15 cellular contexts compared by ENCODE assay signal in genomic region chr3:153350420-153350819, GRCh38.
DNase-seq lines count a peak whose midpoint lies in the region; ATAC-seq, FAIRE-seq and TF ChIP-seq lines count a peak whose summit lies in the region.
"Had no signal": no experiment of that assay in that cellular context is flagged by ENCODE, and none has a peak within 500 bp of the region (broad histone marks: within the 10 kb centered on the region; RNA-seq: fewer than 3 reads in every experiment).

No MANE protein-coding gene starts in this region.

- no peak overlapping the region for H3K9ac ChIP-seq in MM.1S (ENCODE audit: low read length)
- H3K9ac ChIP-seq in trophoblast cell (ENCODE audit: low read length): no peak overlapping the region

- no peak overlapping the region for H2BK120ac ChIP-seq in trophoblast cell (ENCODE audit: insufficient read depth, low read length, poor library complexity)

- ATAC-seq in pancreas (no peak), GM18519 (IDR thresholded peaks at IDR 0.05; ENCODE audit: low FRiP score, unreplicated experiment) (no peak)
- ATAC-seq: GM12878, K562, psoas muscle had no signal

- H2BK12ac ChIP-seq in trophoblast cell (ENCODE audit: low read length): no peak overlapping the region

- H2AK5ac ChIP-seq in trophoblast cell (ENCODE audit: low read length): no peak overlapping the region

- H3K23ac ChIP-seq in trophoblast cell (ENCODE audit: low read length): no peak overlapping the region

- H3K27ac ChIP-seq in MM.1S (ENCODE audit: low read length): no peak overlapping the region
- peak overlapping the region; percentile 66 for H3K27ac ChIP-seq in trophoblast cell (ENCODE audit: low read depth, low read length)
- no peak overlapping the region for H3K27ac ChIP-seq in pancreas
- H3K27ac ChIP-seq: psoas muscle had no signal

- intact Hi-C loops in pancreas (cut with DNase I) (no loop called here), head of caudate nucleus (cut with DNase I) (no loop called here)

- no peaks in the 10 kb centered on the region for H3F3A ChIP-seq in MM.1S (ENCODE audit: insufficient read depth, low read length)

- H2BK5ac ChIP-seq in trophoblast cell (ENCODE audit: low read depth, low read length, poor library complexity): no peak overlapping the region

- no peak overlapping the region for H3K14ac ChIP-seq in trophoblast cell (ENCODE audit: low read length)

- H4K8ac ChIP-seq in trophoblast cell (ENCODE audit: low read depth, low read length): no peak overlapping the region

- H3K79me1 ChIP-seq in trophoblast cell (ENCODE audit: low read length): peaks cover 11% of the 10 kb centered on the region

- H3K4me2 ChIP-seq in MM.1S (ENCODE audit: low read depth, low read length) (no peak overlapping the region), trophoblast cell (ENCODE audit: low read length) (no peak overlapping the region)

- no peaks in the 10 kb centered on the region for H3K36me3 ChIP-seq in MM.1S (replicated peaks; ENCODE audit: insufficient read depth, low read length)
- H3K36me3 ChIP-seq in trophoblast cell (ENCODE audit: control insufficient read depth in 1 of 2, insufficient read depth in 2 of 2, low read length in 2 of 2): no peaks in the 10 kb centered on the region
- no peaks in the 10 kb centered on the region for H3K36me3 ChIP-seq in pancreas

- no peak overlapping the region for H2AFZ ChIP-seq in MM.1S (ENCODE audit: low read length)
- H2AFZ ChIP-seq in trophoblast cell (ENCODE audit: insufficient read depth, low read length, poor library complexity): no peak overlapping the region

- no peak overlapping the region for H3K18ac ChIP-seq in trophoblast cell (ENCODE audit: low read length)

- DNase-seq in GM03348 (ENCODE audit: low spot score) (peak; percentile 68), MM.1S (peak; percentile 28), epithelial cell of esophagus (ENCODE audit: low read depth) (peak; percentile 50), trophoblast cell (peak; percentile 4 to 87), pancreas (no peak), HuH-7.5 (ENCODE audit: low spot score) (no peak), head of caudate nucleus (no peak)
- DNase-seq: activated CD4-positive, alpha-beta T cell treated with anti-CD3 and anti-CD28 coated beads, Interleukin-2, amount 50 U/mL, for 1 hour; activated naive CD4-positive, alpha-beta T cell treated with Interleukin-2 at 50 U/mL for 16 hours; glutamatergic neuron; NCI-H2081; psoas muscle had no signal

- H3K4me1 ChIP-seq in MM.1S (ENCODE audit: low read length) (no peaks in the 10 kb centered on the region), trophoblast cell (ENCODE audit: control insufficient read depth in 1 of 2, insufficient read depth in 2 of 2, low read length in 2 of 2) (peaks cover 4 to 5% of the 10 kb centered on the region in 2 experiments), pancreas (no peaks in the 10 kb centered on the region)
- H3K4me1 ChIP-seq: psoas muscle had no signal

- no peaks in the 10 kb centered on the region for H3K9me2 ChIP-seq in MM.1S (replicated peaks; ENCODE audit: insufficient read depth, low read length)

- H3K79me2 ChIP-seq in MM.1S (ENCODE audit: low read length): no peaks in the 10 kb centered on the region
- no peaks in the 10 kb centered on the region for H3K79me2 ChIP-seq in trophoblast cell (ENCODE audit: control insufficient read depth, insufficient read depth, low read length, poor library complexity)

- no peaks in the 10 kb centered on the region for H3K9me3 ChIP-seq in MM.1S (replicated peaks; ENCODE audit: insufficient read depth, low read length)
- no peaks in the 10 kb centered on the region for H3K9me3 ChIP-seq in trophoblast cell (ENCODE audit: insufficient read depth, low read depth, low read length)
- no peaks in the 10 kb centered on the region for H3K9me3 ChIP-seq in pancreas

- WGBS in trophoblast cell (ENCODE audit: extremely low coverage, insufficient coverage, insufficient read length): no CpG with 5 or more reads among the region's 2 CpGs
- 30 to 43% methylated on average over 2 of the region's 2 CpGs for WGBS in pancreas, 2 donors

- no peak overlapping the region for H4K91ac ChIP-seq in trophoblast cell (ENCODE audit: low read depth, low read length)

- no peaks in the 10 kb centered on the region for H4K20me1 ChIP-seq in MM.1S (ENCODE audit: insufficient read depth, low read length)

- no peak overlapping the region for H4K12ac ChIP-seq in trophoblast cell (ENCODE audit: low read depth, low read length)

- no peak overlapping the region for H3K4me3 ChIP-seq in MM.1S (ENCODE audit: low read length)
- H3K4me3 ChIP-seq in epithelial cell of esophagus (ENCODE audit: low read length): no peak overlapping the region
- H3K4me3 ChIP-seq in trophoblast cell (ENCODE audit: low read depth, low read length): no peak overlapping the region
- no peak overlapping the region for H3K4me3 ChIP-seq in pancreas
- H3K4me3 ChIP-seq: GM12878, K562, psoas muscle had no signal

- TF ChIP-seq CTCF in MM.1S (IDR thresholded peaks at IDR 0.05; ENCODE audit: low read length) (no peak), epithelial cell of esophagus (IDR thresholded peaks at IDR 0.05; ENCODE audit: insufficient read depth, low read depth, low read length, missing control alignments) (no peak), pancreas (IDR thresholded peaks at IDR 0.05) (no peak)

- no peaks in the 10 kb centered on the region for H3K27me3 ChIP-seq in MM.1S (replicated peaks; ENCODE audit: insufficient read depth, low read length)
- no peaks in the 10 kb centered on the region for H3K27me3 ChIP-seq in trophoblast cell (ENCODE audit: insufficient read depth, low read length)
- H3K27me3 ChIP-seq in pancreas: no peaks in the 10 kb centered on the region

- no peak overlapping the region for H3K4ac ChIP-seq in trophoblast cell (ENCODE audit: low read depth, low read length)

- FAIRE-seq in pancreas (lab: Jason Lieb, UNC): no peak
- FAIRE-seq: GM12878, K562 had no signal

Comparison
In these comparisons a context has a peak if more than half of its experiments do, and no peak if none do; other contexts are left out.
1. DNase-seq: peak in GM03348 (single experiment), MM.1S (single experiment), epithelial cell of esophagus (single experiment) and trophoblast cell (2 of 2); none in pancreas (0 of 6), HuH-7.5 (single experiment) and head of caudate nucleus (0 of 42).